21 cellular contexts compared by ENCODE assay signal in genomic region chr3:171749128-171749527, GRCh38.
"Had no signal": no experiment of that assay in that cellular context is flagged by ENCODE, and none has a peak within 500 bp of the region (broad histone marks: within the 10 kb centered on the region; RNA-seq: fewer than 3 reads in every experiment).

No MANE protein-coding gene starts in this region.

- H3K36me3 ChIP-seq: colonic mucosa, gastrocnemius medialis, transverse colon, uterus had no signal

- H3K27me3 ChIP-seq: colonic mucosa, gastrocnemius medialis, transverse colon, uterus had no signal

- H3K4me3 ChIP-seq: colonic mucosa, gastrocnemius medialis, transverse colon, uterus had no signal

- H3K27ac ChIP-seq: colonic mucosa, gastrocnemius medialis, transverse colon had no signal

- H3K4me1 ChIP-seq: colonic mucosa had no signal

- H3K9me3 ChIP-seq: colonic mucosa, gastrocnemius medialis, transverse colon, uterus had no signal

- ATAC-seq: activated CD8-positive, alpha-beta T cell treated with anti-CD3 and anti-CD28 coated beads for 36 hours; natural killer cell treated with Interleukin-12 subunit alpha and Interleukin-12 subunit beta and Interleukin-15 and Interleukin-18, amount 100 ng/mL, for 72 hours had no signal

- DNase-seq: activated CD4-positive, alpha-beta T cell treated with anti-CD3 and anti-CD28 coated beads, Interleukin-2, amount 10 ng/mL, durations not matched to agents 24 days and 14 days; activated CD8-positive, alpha-beta T cell treated with anti-CD3 and anti-CD28 coated beads for 36 hours; activated naive CD4-positive, alpha-beta T cell treated with Interleukin-2 at 50 U/mL for 16 hours; activated naive CD8-positive, alpha-beta T cell treated with anti-CD3 and anti-CD28 coated beads, Interleukin-2, amount 10 ng/mL, durations not matched to agents 7 days and 5 days; activated T-cell treated with anti-CD3 and anti-CD28 coated beads, Interleukin-2, amount 50 U/mL, for 1 hour; central memory CD4-positive, alpha-beta T cell; colonic mucosa; gastrocnemius medialis; head of caudate nucleus; immature natural killer cell; kidney glomerular epithelial cell; nucleus accumbens; retina; stimulated activated CD4-positive, alpha-beta T cell treated with anti-CD3 and anti-CD28 coated beads, Interleukin-2, amount 100 ng/mL, for 24 hours; stimulated activated naive CD4-positive, alpha-beta T cell treated with Interleukin-2 at 50 U/mL for 16 hours; substantia nigra; T-helper 1 cell; T-helper 9 cell; transverse colon; uterus had no signal
